ENCODE assay signal across 36 cellular contexts in genomic region chr12:48010366-48010970, GRCh38. TPM values are rescaled to one million over a fixed set of nuclear protein-coding genes. Genes with fewer than 3 reads are reported as not detected.
"Had no signal": no experiment of that assay in that cellular context is flagged by ENCODE, and none has a peak within 500 bp of the region (broad histone marks: within the 10 kb centered on the region; RNA-seq: fewer than 3 reads in every experiment).

No MANE protein-coding gene starts in this region.

- H3K9me3 ChIP-seq: adrenal gland, body of pancreas, esophagus muscularis mucosa, gastrocnemius medialis, heart left ventricle had no signal

- H3K27ac ChIP-seq: adrenal gland, body of pancreas, esophagus muscularis mucosa, foreskin keratinocyte, gastrocnemius medialis, heart left ventricle, WERI-Rb-1 had no signal

- ATAC-seq: activated CD8-positive, alpha-beta memory T cell treated with anti-CD3 and anti-CD28 coated beads, Interleukin-2, amount 10 ng/mL, durations not matched to agents 7 days and 5 days; activated CD8-positive, alpha-beta T cell treated with anti-CD3 and anti-CD28 coated beads, Interleukin-2, amount 10 ng/mL, durations not matched to agents 7 days and 5 days; activated naive CD8-positive, alpha-beta T cell treated with anti-CD3 and anti-CD28 coated beads, Interleukin-2, amount 50 U/mL, for 24 hours; body of pancreas; effector memory CD8-positive, alpha-beta T cell; foreskin keratinocyte; gastrocnemius medialis had no signal

- H3K4me3 Mint-ChIP-seq: activated B cell treated with CpG ODN at 0.5 μM for 24 hours; activated CD4-positive, alpha-beta memory T cell treated with anti-CD3 and anti-CD28 coated beads for 36 hours; activated CD8-positive, alpha-beta memory T cell treated with anti-CD3 and anti-CD28 coated beads, Interleukin-2, amount 10 ng/mL, durations not matched to agents 7 days and 5 days; activated CD8-positive, alpha-beta T cell treated with anti-CD3 and anti-CD28 coated beads, Interleukin-2, amount 10 ng/mL, durations not matched to agents 7 days and 5 days; activated naive CD4-positive, alpha-beta T cell treated with anti-CD3 and anti-CD28 coated beads for 36 hours; activated naive CD4-positive, alpha-beta T cell treated with anti-CD3 and anti-CD28 coated beads, Interleukin-2, amount 50 U/mL, for 24 hours; activated naive CD8-positive, alpha-beta T cell treated with anti-CD3 and anti-CD28 coated beads for 36 hours; activated naive CD8-positive, alpha-beta T cell treated with anti-CD3 and anti-CD28 coated beads, Interleukin-2, amount 50 U/mL, for 24 hours; activated T-helper 1 cell treated with anti-CD3 and anti-CD28 coated beads, Interleukin-12 subunit alpha, Interleukin-12 subunit beta, Interleukin-2, Interleukin-4 antibody, amounts not matched to agents 30 ng/mL and 10 ng/mL and 1 ng/mL, durations not matched to agents 14 hours and 24 hours and 36 hours; effector memory CD8-positive, alpha-beta T cell; T-helper 1 cell treated with Interleukin-12 subunit alpha and Interleukin-12 subunit beta and Interleukin-4 antibody, amounts not matched to agents 30 μg/mL and 1 μg/mL, for 36 hours had no signal

- H3K36me3 ChIP-seq: adrenal gland, esophagus muscularis mucosa, gastrocnemius medialis, heart left ventricle, WERI-Rb-1 had no signal

- H3K27ac Mint-ChIP-seq: activated B cell treated with CpG ODN at 0.5 μM for 24 hours; activated CD4-positive, alpha-beta memory T cell treated with anti-CD3 and anti-CD28 coated beads for 36 hours; activated CD8-positive, alpha-beta memory T cell treated with anti-CD3 and anti-CD28 coated beads, Interleukin-2, amount 10 ng/mL, durations not matched to agents 7 days and 5 days; activated CD8-positive, alpha-beta T cell treated with anti-CD3 and anti-CD28 coated beads, Interleukin-2, amount 10 ng/mL, durations not matched to agents 7 days and 5 days; activated naive CD4-positive, alpha-beta T cell treated with anti-CD3 and anti-CD28 coated beads for 36 hours; activated naive CD8-positive, alpha-beta T cell treated with anti-CD3 and anti-CD28 coated beads for 36 hours; activated naive CD8-positive, alpha-beta T cell treated with anti-CD3 and anti-CD28 coated beads, Interleukin-2, amount 50 U/mL, for 24 hours; activated T-helper 1 cell treated with anti-CD3 and anti-CD28 coated beads, Interleukin-12 subunit alpha, Interleukin-12 subunit beta, Interleukin-2, Interleukin-4 antibody, amounts not matched to agents 30 ng/mL and 10 ng/mL and 1 ng/mL, durations not matched to agents 14 hours and 24 hours and 36 hours; activated T-helper 2 cell treated with anti-CD3 and anti-CD28 coated beads, Interferon-gamma antibody, Interleukin-2, Interleukin-4, amounts not matched to agents 10 μg/mL and 5 μg/mL and 100 μg/mL, durations not matched to agents 14 hours and 24 hours and 36 hours; effector memory CD8-positive, alpha-beta T cell; T-helper 1 cell treated with Interleukin-12 subunit alpha and Interleukin-12 subunit beta and Interleukin-4 antibody, amounts not matched to agents 30 μg/mL and 1 μg/mL, for 36 hours had no signal

- H3K4me1 ChIP-seq: adrenal gland, body of pancreas, foreskin keratinocyte, gastrocnemius medialis, heart left ventricle had no signal

- H3K9me3 Mint-ChIP-seq: activated B cell treated with CpG ODN at 0.5 μM for 24 hours; activated CD4-positive, alpha-beta memory T cell treated with anti-CD3 and anti-CD28 coated beads for 36 hours; activated naive CD4-positive, alpha-beta T cell treated with anti-CD3 and anti-CD28 coated beads for 36 hours; activated naive CD4-positive, alpha-beta T cell treated with anti-CD3 and anti-CD28 coated beads, Interleukin-2, amount 50 U/mL, for 24 hours; activated naive CD8-positive, alpha-beta T cell treated with anti-CD3 and anti-CD28 coated beads for 36 hours; activated naive CD8-positive, alpha-beta T cell treated with anti-CD3 and anti-CD28 coated beads, Interleukin-2, amount 50 U/mL, for 24 hours; activated T-helper 1 cell treated with anti-CD3 and anti-CD28 coated beads, Interleukin-12 subunit alpha, Interleukin-12 subunit beta, Interleukin-2, Interleukin-4 antibody, amounts not matched to agents 30 ng/mL and 10 ng/mL and 1 ng/mL, durations not matched to agents 14 hours and 24 hours and 36 hours; activated T-helper 2 cell treated with anti-CD3 and anti-CD28 coated beads, Interferon-gamma antibody, Interleukin-2, Interleukin-4, amounts not matched to agents 10 μg/mL and 5 μg/mL and 100 μg/mL, durations not matched to agents 14 hours and 24 hours and 36 hours; effector memory CD8-positive, alpha-beta T cell; T-helper 1 cell treated with Interleukin-12 subunit alpha and Interleukin-12 subunit beta and Interleukin-4 antibody, amounts not matched to agents 30 μg/mL and 1 μg/mL, for 36 hours had no signal

- H3K36me3 Mint-ChIP-seq: activated CD4-positive, alpha-beta memory T cell treated with anti-CD3 and anti-CD28 coated beads for 36 hours; activated CD8-positive, alpha-beta memory T cell treated with anti-CD3 and anti-CD28 coated beads, Interleukin-2, amount 10 ng/mL, durations not matched to agents 7 days and 5 days; activated naive CD4-positive, alpha-beta T cell treated with anti-CD3 and anti-CD28 coated beads, Interleukin-2, amount 50 U/mL, for 24 hours; activated naive CD8-positive, alpha-beta T cell treated with anti-CD3 and anti-CD28 coated beads for 36 hours had no signal

- H3K4me1 Mint-ChIP-seq: activated CD8-positive, alpha-beta memory T cell treated with anti-CD3 and anti-CD28 coated beads, Interleukin-2, amount 10 ng/mL, durations not matched to agents 7 days and 5 days had no signal

- H3K4me3 ChIP-seq: adrenal gland, body of pancreas, esophagus muscularis mucosa, gastrocnemius medialis, heart left ventricle had no signal

- DNase-seq: activated B cell treated with CpG ODN at 0.5 μM for 24 hours; activated CD4-positive, alpha-beta memory T cell treated with anti-CD3 and anti-CD28 coated beads for 36 hours; activated CD4-positive, alpha-beta T cell treated with anti-CD3 and anti-CD28 coated beads for 1 hour; activated CD4-positive, alpha-beta T cell treated with anti-CD3 and anti-CD28 coated beads for 48 hours; activated CD4-positive, alpha-beta T cell treated with anti-CD3 and anti-CD28 coated beads, Interleukin-2, amount 50 U/mL, for 1 hour; activated CD8-positive, alpha-beta memory T cell treated with anti-CD3 and anti-CD28 coated beads, Interleukin-2, amount 10 ng/mL, durations not matched to agents 7 days and 5 days; activated CD8-positive, alpha-beta memory T cell treated with anti-CD3 and anti-CD28 coated beads, Interleukin-2, amount 50 U/mL, for 4 hours; activated CD8-positive, alpha-beta T cell treated with anti-CD3 and anti-CD28 coated beads, Interleukin-2, amount 10 ng/mL, durations not matched to agents 7 days and 5 days; activated effector memory CD4-positive, alpha-beta T cell treated with anti-CD3 and anti-CD28 coated beads, Interleukin-2, amount 50 U/mL, for 16 hours; activated naive CD4-positive, alpha-beta T cell treated with anti-CD3 and anti-CD28 coated beads for 36 hours; activated naive CD8-positive, alpha-beta T cell treated with anti-CD3 and anti-CD28 coated beads for 36 hours; activated naive CD8-positive, alpha-beta T cell treated with anti-CD3 and anti-CD28 coated beads, Interleukin-2, amount 50 U/mL, for 24 hours; activated T-cell treated with anti-CD3 and anti-CD28 coated beads, Interleukin-2, amount 50 U/mL, for 1 hour; activated T-cell treated with anti-CD3 and anti-CD28 coated beads, Interleukin-2, amount 50 U/mL, for 48 hours; adrenal gland; amygdala; aorta; body of pancreas; caudate nucleus; cortex of kidney; dermis blood vessel endothelial cell; effector CD4-positive, alpha-beta T cell; effector memory CD8-positive, alpha-beta T cell; erythroblast; foreskin keratinocyte; gastrocnemius medialis; glutamatergic neuron; heart left ventricle; T-helper 9 cell; WERI-Rb-1 had no signal

RNA-seq across cellular contexts. Expression of gene COL2A1, which starts 6.2 kb away (rescaled TPM):
- total RNA-seq: activated B cell treated with CpG ODN at 0.5 μM for 24 hours; activated CD4-positive, alpha-beta memory T cell treated with anti-CD3 and anti-CD28 coated beads for 36 hours; activated CD8-positive, alpha-beta memory T cell treated with anti-CD3 and anti-CD28 coated beads for 36 hours; activated CD8-positive, alpha-beta T cell treated with anti-CD3 and anti-CD28 coated beads, Interleukin-2, amount 10 ng/mL, durations not matched to agents 7 days and 5 days; activated naive CD4-positive, alpha-beta T cell treated with anti-CD3 and anti-CD28 coated beads for 36 hours; aorta; body of pancreas; dermis blood vessel endothelial cell; esophagus muscularis mucosa; gastrocnemius medialis had no signal
